1 cellular context compared by ENCODE assay signal in the genomic region with DNA sequence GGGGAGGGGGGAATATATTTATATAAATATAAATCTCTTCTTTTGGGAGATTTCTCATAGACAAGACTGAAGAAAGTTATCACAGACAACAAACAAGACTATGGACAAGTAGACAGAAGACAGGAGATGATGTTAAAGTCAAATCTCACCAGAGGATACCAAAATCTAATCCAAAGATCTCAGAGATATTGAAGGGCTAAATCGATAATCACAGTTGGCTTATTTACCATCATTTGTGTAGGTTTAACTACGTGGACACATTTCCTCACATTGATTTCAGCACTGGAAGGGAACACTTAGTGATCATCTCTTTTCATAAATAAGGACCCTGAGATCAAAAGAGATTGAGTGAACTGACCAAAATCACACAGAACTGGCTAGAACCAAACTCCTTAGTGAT.
TF ChIP-seq lines count a peak whose summit lies in the region.

No MANE protein-coding gene starts in this region.

TF ChIP-seq in GM23338, 12 proteins besides CTCF, POLR2A, EP300 and RAD21 (continued from another document):
- TF ChIP-seq STAT1 (IDR thresholded peaks at IDR 0.05; ENCODE audit: unreplicated experiment), result no peak
- no peak for TF ChIP-seq POLR2AphosphoS5 (IDR thresholded peaks at IDR 0.05; ENCODE audit: low read depth)
